In genomic region chr11:78039919-78040671, GRCh38 we compare ENCODE assay signal across 8 cellular contexts. TPM values are rescaled to one million over a fixed set of nuclear protein-coding genes. Genes with fewer than 3 reads are reported as not detected.
A peak's percentile ranks its signal among the peaks of the same experiment; 100 is the strongest.
DNase-seq lines count a peak whose midpoint lies in the region; ATAC-seq and TF ChIP-seq lines count a peak whose summit lies in the region.

No MANE protein-coding gene starts in this region.

- H3K4me3 Mint-ChIP-seq in mesothelial cell of epicardium = peak overlapping the region; percentile 4

- no peak for TF ChIP-seq POLR2A in suprapubic skin (IDR thresholded peaks at IDR 0.05)

- TF ChIP-seq EP300 in suprapubic skin (IDR thresholded peaks at IDR 0.05) = no peak

- H3K9me3 ChIP-seq in SK-N-MC (ENCODE audit: low read depth, low read length) (no peaks in the 10 kb centered on the region), suprapubic skin (no peaks in the 10 kb centered on the region)
- no peaks in the 10 kb centered on the region for H3K9me3 ChIP-seq in effector memory CD4-positive, alpha-beta T cell (ENCODE audit: control insufficient read depth, low read length)

- H3K4me1 ChIP-seq in suprapubic skin = peaks cover 11% of the 10 kb centered on the region
- H3K4me1 ChIP-seq in effector memory CD4-positive, alpha-beta T cell (ENCODE audit: control insufficient read depth, insufficient read depth, low read length, poor library complexity, severe bottlenecking) = no peaks in the 10 kb centered on the region

- no peaks in the 10 kb centered on the region for H3K27me3 ChIP-seq in suprapubic skin
- H3K27me3 ChIP-seq in effector memory CD4-positive, alpha-beta T cell (replicated peaks; ENCODE audit: control insufficient read depth, insufficient read depth, low read length, poor library complexity, severe bottlenecking) = no peaks in the 10 kb centered on the region

- H3K36me3 ChIP-seq in SK-N-MC (ENCODE audit: insufficient read depth, low read length) = no peaks in the 10 kb centered on the region
- no peaks in the 10 kb centered on the region for H3K36me3 ChIP-seq in suprapubic skin
- H3K36me3 ChIP-seq in effector memory CD4-positive, alpha-beta T cell (ENCODE audit: control insufficient read depth, insufficient read depth, low read length) = no peaks in the 10 kb centered on the region

- peaks cover 3% of the 10 kb centered on the region for H3K9me3 Mint-ChIP-seq in mesothelial cell of epicardium

- H3K27ac Mint-ChIP-seq in mesothelial cell of epicardium = peak overlapping the region; percentile 99

- no peaks in the 10 kb centered on the region for H3K27me3 Mint-ChIP-seq in mesothelial cell of epicardium (ENCODE audit: low read depth)

- ATAC-seq in GM18520 (IDR thresholded peaks at IDR 0.05; ENCODE audit: unreplicated experiment) = peak; percentile 63

- WGBS in suprapubic skin = 13% methylated on average over 7 of the region's 7 CpGs

- no peaks in the 10 kb centered on the region for H3K36me3 Mint-ChIP-seq in mesothelial cell of epicardium

- H3K9ac ChIP-seq in SK-N-MC (ENCODE audit: insufficient read length) = peak overlapping the region; percentile 59

- H3K4me3 ChIP-seq in SK-N-MC (peak overlapping the region; percentile 53), suprapubic skin (peak overlapping the region; percentile 25)
- no peak overlapping the region for H3K4me3 ChIP-seq in effector memory CD4-positive, alpha-beta T cell (ENCODE audit: insufficient read depth, low read depth, low read length, poor library complexity, severe bottlenecking)

- peaks cover 13% of the 10 kb centered on the region for H3K4me1 Mint-ChIP-seq in mesothelial cell of epicardium

- DNase-seq in C1 segment of cervical spinal cord (lab: John Stamatoyannopoulos, UW) (peak in 9 of 14 donors; percentile 15 to 72 (median 27)), HT1080 (ENCODE audit: low read depth) (peak; percentile 89), SK-N-MC (ENCODE audit: low read depth, low spot score) (no peak), dermis blood vessel endothelial cell (peak; percentile 72), mesothelial cell of epicardium (ENCODE audit: low spot score in 2 of 2, unreplicated experiment in 2 of 2) (peak; percentile 44 to 70), suprapubic skin (ENCODE audit: low spot score in 2 of 2) (peak in 1 of 2 donors; percentile 74)
- DNase-seq in effector memory CD4-positive, alpha-beta T cell = no peak

- no peak for TF ChIP-seq CTCF in mesothelial cell of epicardium (IDR thresholded peaks at IDR 0.05; ENCODE audit: unreplicated experiment)
- no peak for TF ChIP-seq CTCF in suprapubic skin (IDR thresholded peaks at IDR 0.05)

- H3K27ac ChIP-seq in SK-N-MC = peak overlapping the region; percentile 95
- H3K27ac ChIP-seq in suprapubic skin = peak overlapping the region; percentile 42
- no peak overlapping the region for H3K27ac ChIP-seq in effector memory CD4-positive, alpha-beta T cell (ENCODE audit: insufficient read depth, low read length, poor library complexity, severe bottlenecking)

RNA-seq across cellular contexts. Expression of gene KCTD14, which starts 17.0 kb away (rescaled TPM):
- total RNA-seq in HT1080 (2014; rRNA removed; shearing (Covaris generic)) = 15.0 and 20.1 TPM in 2 replicates
- 21.4 and 26.2 TPM in 2 replicates for polyA plus RNA-seq in HT1080 (2015; cell fraction: cytosol; rRNA removed)
- polyA plus RNA-seq in HT1080 (2015; cell fraction: nucleus; rRNA removed) = 12.7 and 13.0 TPM in 2 replicates
- 0.51 and 1.1 TPM in 2 replicates for total RNA-seq in dermis blood vessel endothelial cell
- total RNA-seq in mesothelial cell of epicardium = 5.4 to 6.4 TPM (median 5.4 TPM) in 3 replicates
- 1 to 10 TPM; 1.8 to 6.0 (median 3.3) TPM for total RNA-seq in suprapubic skin

RNA-seq across cellular contexts. Expression of gene THRSP, which starts 23.6 kb away (rescaled TPM):
- total RNA-seq in HT1080 (2014; rRNA removed; shearing (Covaris generic)) = not detected in 2 replicates
- not detected in 2 replicates for polyA plus RNA-seq in HT1080 (2015; cell fraction: cytosol; rRNA removed)
- 0.19 and 0.26 TPM in 2 replicates for polyA plus RNA-seq in HT1080 (2015; cell fraction: nucleus; rRNA removed)
- total RNA-seq in dermis blood vessel endothelial cell (not detected in 2 replicates), mesothelial cell of epicardium (0.31 to 0.38 TPM (median 0.32 TPM) in 3 replicates), suprapubic skin (100 to 1,000 TPM in 1 of 4 donors, 10 to 100 TPM in 3; 17.9 to 129 (median 47.3) TPM)

RNA-seq across cellular contexts. Expression of gene NDUFC2, which starts 39.6 kb away (rescaled TPM):
- 244 and 279 TPM in 2 replicates for total RNA-seq in HT1080 (2014; rRNA removed; shearing (Covaris generic))
- polyA plus RNA-seq in HT1080 (2015; cell fraction: cytosol; rRNA removed) = 218 and 224 TPM in 2 replicates
- 83.6 and 110 TPM in 2 replicates for polyA plus RNA-seq in HT1080 (2015; cell fraction: nucleus; rRNA removed)
- total RNA-seq in dermis blood vessel endothelial cell (67.6 and 105 TPM in 2 replicates), mesothelial cell of epicardium (169 to 171 TPM (median 169 TPM) in 3 replicates), suprapubic skin (100 to 1,000 TPM; 100 to 161 (median 115) TPM)

RNA-seq across cellular contexts. Expression of gene INTS4, which starts 45.6 kb away (rescaled TPM):
- 31.0 and 37.7 TPM in 2 replicates for total RNA-seq in HT1080 (2014; rRNA removed; shearing (Covaris generic))
- polyA plus RNA-seq in HT1080 (2015; cell fraction: cytosol; rRNA removed) = 20.0 and 20.3 TPM in 2 replicates
- 91.4 and 94.4 TPM in 2 replicates for polyA plus RNA-seq in HT1080 (2015; cell fraction: nucleus; rRNA removed)
- total RNA-seq in dermis blood vessel endothelial cell (33.8 and 45.1 TPM in 2 replicates), mesothelial cell of epicardium (44.4 to 48.3 TPM (median 44.7 TPM) in 3 replicates), suprapubic skin (10 to 100 TPM; 18.8 to 73.9 (median 26.4) TPM)

Comparison
In these comparisons a context has a peak if more than half of its experiments do, and no peak if none do; other contexts are left out.
1. DNase-seq: peak in C1 segment of cervical spinal cord (9 of 14), HT1080 (single experiment), dermis blood vessel endothelial cell (single experiment) and mesothelial cell of epicardium (2 of 2); none in SK-N-MC (single experiment) and effector memory CD4-positive, alpha-beta T cell (0 of 3).
2. RNA of gene THRSP, which starts 23.6 kb away (total RNA-seq): 17.9 to 129 TPM in suprapubic skin; 0.31 to 0.38 TPM in mesothelial cell of epicardium, not detected in HT1080 and not detected in dermis blood vessel endothelial cell; every median in the first group is over 10 times any median in the second.